In genomic region chr19:14442904-14443631, GRCh38 we compare ENCODE assay signal across 14 cellular contexts. TPM values are rescaled to one million over a fixed set of nuclear protein-coding genes. Genes with fewer than 3 reads are reported as not detected.
"Had no signal": no experiment of that assay in that cellular context is flagged by ENCODE, and none has a peak within 500 bp of the region (broad histone marks: within the 10 kb centered on the region; RNA-seq: fewer than 3 reads in every experiment).

No MANE protein-coding gene starts in this region.

- ATAC-seq: left colon; naive thymus-derived CD8-positive, alpha-beta T cell; psoas muscle; sciatic nerve; stimulated activated naive B cell treated with anti-CD40 and anti-IgM and Interleukin-4, amounts not matched to agents 10 μg/mL and 1 μg/mL and 100 μg/mL, for 72 hours had no signal

- H3K27ac ChIP-seq: esophagus muscularis mucosa, psoas muscle, transverse colon had no signal

- H3K27ac Mint-ChIP-seq: stimulated activated naive B cell treated with anti-CD40 and anti-IgM and Interleukin-4, amounts not matched to agents 10 μg/mL and 1 μg/mL and 100 μg/mL, for 72 hours had no signal

- H3K27me3 ChIP-seq: esophagus muscularis mucosa, spleen, transverse colon had no signal

- H3K4me3 ChIP-seq: esophagus muscularis mucosa, lung, psoas muscle, spleen, transverse colon had no signal

- H3K27me3 Mint-ChIP-seq: naive thymus-derived CD8-positive, alpha-beta T cell; stimulated activated naive B cell treated with anti-CD40 and anti-IgM and Interleukin-4, amounts not matched to agents 10 μg/mL and 1 μg/mL and 100 μg/mL, for 72 hours had no signal

- DNase-seq: activated naive CD4-positive, alpha-beta T cell treated with anti-CD3 and anti-CD28 coated beads, Interleukin-2, amount 50 U/mL, for 16 hours; glutamatergic neuron; left colon; naive thymus-derived CD8-positive, alpha-beta T cell; occipital lobe; psoas muscle; spleen; stimulated activated CD4-positive, alpha-beta T cell treated with anti-CD3 and anti-CD28 coated beads, Interleukin-1b, Interleukin-23, amount 100 ng/mL, for 48 hours; stimulated activated naive B cell treated with anti-CD40 and anti-IgM and Interleukin-4, amounts not matched to agents 10 μg/mL and 1 μg/mL and 100 μg/mL, for 72 hours; transverse colon had no signal

- H3K9me3 ChIP-seq: esophagus muscularis mucosa, psoas muscle, spleen, transverse colon had no signal

- H3K9me3 Mint-ChIP-seq: naive thymus-derived CD8-positive, alpha-beta T cell; stimulated activated naive B cell treated with anti-CD40 and anti-IgM and Interleukin-4, amounts not matched to agents 10 μg/mL and 1 μg/mL and 100 μg/mL, for 72 hours had no signal

RNA-seq across cellular contexts. Expression of gene PTGER1, which starts 32.1 kb away (rescaled TPM):
- total RNA-seq: mononuclear cell; naive thymus-derived CD8-positive, alpha-beta T cell; occipital lobe had no signal
- polyA plus RNA-seq: naive thymus-derived CD8-positive, alpha-beta T cell had no signal
